In genomic region chr3:104133630-104134029, GRCh38 we compare ENCODE assay signal across 25 cellular contexts.
DNase-seq lines count a peak whose midpoint lies in the region; TF ChIP-seq lines count a peak whose summit lies in the region.
"Had no signal": no experiment of that assay in that cellular context is flagged by ENCODE, and none has a peak within 500 bp of the region (broad histone marks: within the 10 kb centered on the region; RNA-seq: fewer than 3 reads in every experiment).

No MANE protein-coding gene starts in this region.

- no peaks in the 10 kb centered on the region for H4K20me1 ChIP-seq in H9 (ENCODE audit: control insufficient read depth, insufficient read depth, insufficient read length)
- no peaks in the 10 kb centered on the region for H4K20me1 ChIP-seq in SU-DHL-6 (ENCODE audit: low read depth, low read length)

- H2BK12ac ChIP-seq in H9 (ENCODE audit: insufficient read length, low read depth, low read length), result no peak overlapping the region

- no peaks in the 10 kb centered on the region for H3K27me3 ChIP-seq in H9 (ENCODE audit: insufficient read depth, low read length)
- H3K27me3 ChIP-seq in SU-DHL-6 (ENCODE audit: low read length), result no peaks in the 10 kb centered on the region
- H3K27me3 ChIP-seq in iPS DF 6.9 (ENCODE audit: control insufficient read depth, insufficient read depth, low read length), result no peaks in the 10 kb centered on the region
- H3K27me3 ChIP-seq in CD8-positive, alpha-beta memory T cell (ENCODE audit: insufficient read depth, low read length, poor library complexity, severe bottlenecking), result no peaks in the 10 kb centered on the region
- H3K27me3 ChIP-seq: colonic mucosa, foreskin keratinocyte, neutrophil, right lobe of liver, tibial nerve had no signal

- no peak overlapping the region for H3K18ac ChIP-seq in H9 (ENCODE audit: insufficient read length, low read depth, low read length)

- no peak overlapping the region for H3K27ac ChIP-seq in H9 (ENCODE audit: insufficient read length, low read depth, low read length)
- H3K27ac ChIP-seq in SU-DHL-6 (ENCODE audit: low read depth, low read length), result no peak overlapping the region
- no peak overlapping the region for H3K27ac ChIP-seq in iPS DF 6.9 (ENCODE audit: low read length)
- no peak overlapping the region for H3K27ac ChIP-seq in CD8-positive, alpha-beta memory T cell (ENCODE audit: low read depth, low read length)
- H3K27ac ChIP-seq: colonic mucosa, foreskin keratinocyte, neutrophil, RWPE1, tibial nerve had no signal

- H3K36me3 Mint-ChIP-seq in H9 (ENCODE audit: insufficient read depth in 1 of 3, low read depth in 3 of 3) (no peaks in the 10 kb centered on the region), glutamatergic neuron (ENCODE audit: unreplicated experiment) (peaks cover 9% of the 10 kb centered on the region)
- H3K36me3 Mint-ChIP-seq in CD8-positive, alpha-beta memory T cell, result no peaks in the 10 kb centered on the region

- no peak overlapping the region for H3K9ac ChIP-seq in H9 (ENCODE audit: extremely low read depth, insufficient read length, low read length)
- no peak overlapping the region for H3K9ac ChIP-seq in SU-DHL-6 (ENCODE audit: low read length)

- H2BK20ac ChIP-seq in H9 (ENCODE audit: low read depth, low read length, poor library complexity, severe bottlenecking), result no peak overlapping the region

- H3K9me3 Mint-ChIP-seq in H9, result no peaks in the 10 kb centered on the region
- peaks cover 0 to 18% (median 5%) of the 10 kb centered on the region in 5 donors for H3K9me3 Mint-ChIP-seq in CD8-positive, alpha-beta memory T cell
- H3K9me3 Mint-ChIP-seq in glutamatergic neuron (ENCODE audit: unreplicated experiment), result no peaks in the 10 kb centered on the region

- no peak overlapping the region for H2BK120ac ChIP-seq in H9 (ENCODE audit: low read depth, low read length, poor library complexity, severe bottlenecking)

- H3K4ac ChIP-seq in H9 (ENCODE audit: low read depth, low read length), result no peak overlapping the region

- no peak overlapping the region for H2BK15ac ChIP-seq in H9 (ENCODE audit: low read depth, low read length)

- no peak overlapping the region for H2BK5ac ChIP-seq in H9 (ENCODE audit: insufficient read length, low read length)

- H3K27ac Mint-ChIP-seq in H9 (peak overlapping the region; percentile 4 to 91 (median 90); a peak in 5 of 7 replicates), glutamatergic neuron (ENCODE audit: unreplicated experiment) (no peak overlapping the region)
- H3K27ac Mint-ChIP-seq in CD8-positive, alpha-beta memory T cell, result no peak overlapping the region
- H3K27ac Mint-ChIP-seq: activated CD4-positive, alpha-beta T cell treated with anti-CD3 and anti-CD28 coated beads for 36 hours; activated CD8-positive, alpha-beta T cell treated with anti-CD3 and anti-CD28 coated beads, Interleukin-2, amount 10 ng/mL, durations not matched to agents 7 days and 5 days; activated naive CD4-positive, alpha-beta T cell treated with anti-CD3 and anti-CD28 coated beads, Interleukin-2, amount 50 U/mL, for 72 hours; progenitor cell of endocrine pancreas had no signal

- H3K79me1 ChIP-seq in H9 (ENCODE audit: insufficient read depth, low read depth, low read length, poor library complexity, severe bottlenecking), result no peaks in the 10 kb centered on the region

- no peaks in the 10 kb centered on the region for H3K27me3 Mint-ChIP-seq in H9 (ENCODE audit: low read depth)
- no peaks in the 10 kb centered on the region for H3K27me3 Mint-ChIP-seq in CD8-positive, alpha-beta memory T cell
- H3K27me3 Mint-ChIP-seq in glutamatergic neuron (ENCODE audit: unreplicated experiment), result no peaks in the 10 kb centered on the region
- H3K27me3 Mint-ChIP-seq: activated CD4-positive, alpha-beta T cell treated with anti-CD3 and anti-CD28 coated beads for 36 hours; progenitor cell of endocrine pancreas had no signal

- H3K9me3 ChIP-seq in H9 (ENCODE audit: control insufficient read depth, low read depth, low read length) (no peaks in the 10 kb centered on the region), SU-DHL-6 (ENCODE audit: insufficient read depth, low read length) (no peaks in the 10 kb centered on the region), iPS DF 6.9 (ENCODE audit: control insufficient read depth, insufficient read depth, low read length) (no peaks in the 10 kb centered on the region)
- no peaks in the 10 kb centered on the region for H3K9me3 ChIP-seq in CD8-positive, alpha-beta memory T cell (ENCODE audit: low read length)
- H3K9me3 ChIP-seq: colonic mucosa, HAP-1, neutrophil, right lobe of liver had no signal

- H3K4me1 ChIP-seq in H9 (ENCODE audit: insufficient read depth, low read length) (no peaks in the 10 kb centered on the region; the same call in 1 of the 2 replicates), iPS DF 6.9 (ENCODE audit: control insufficient read depth, insufficient read depth, low read length) (no peaks in the 10 kb centered on the region)
- H3K4me1 ChIP-seq in CD8-positive, alpha-beta memory T cell (ENCODE audit: insufficient read depth, low read length), result no peaks in the 10 kb centered on the region
- H3K4me1 ChIP-seq: colonic mucosa, foreskin keratinocyte, HAP-1, tibial nerve had no signal

- H3K79me2 ChIP-seq in H9 (ENCODE audit: insufficient read depth, low read length) (no peaks in the 10 kb centered on the region), SU-DHL-6 (ENCODE audit: insufficient read depth, low read length) (no peaks in the 10 kb centered on the region)

- no peaks in the 10 kb centered on the region for H3K9me2 ChIP-seq in SU-DHL-6 (replicated peaks; ENCODE audit: insufficient read depth, low read length)

- no peak overlapping the region for H3K4me3 Mint-ChIP-seq in H9
- H3K4me3 Mint-ChIP-seq in CD8-positive, alpha-beta memory T cell, result no peak overlapping the region
- H3K4me3 Mint-ChIP-seq in glutamatergic neuron (ENCODE audit: unreplicated experiment), result no peak overlapping the region
- H3K4me3 Mint-ChIP-seq: activated CD4-positive, alpha-beta T cell treated with anti-CD3 and anti-CD28 coated beads for 36 hours; activated CD8-positive, alpha-beta T cell treated with anti-CD3 and anti-CD28 coated beads, Interleukin-2, amount 10 ng/mL, durations not matched to agents 7 days and 5 days had no signal

- no peak overlapping the region for H4K91ac ChIP-seq in H9 (ENCODE audit: insufficient read length, low read depth, low read length)

- H2AFZ ChIP-seq in H9 (ENCODE audit: low read length) (no peak overlapping the region), SU-DHL-6 (ENCODE audit: low read depth, low read length, severe bottlenecking) (peak overlapping the region; percentile 37)

- H3K4me1 Mint-ChIP-seq in H9 (peaks cover 2 to 6% of the 10 kb centered on the region in 2 experiments; a peak in 2 of 4 replicates), glutamatergic neuron (ENCODE audit: low read depth, unreplicated experiment) (no peaks in the 10 kb centered on the region)
- H3K4me1 Mint-ChIP-seq in CD8-positive, alpha-beta memory T cell, result no peaks in the 10 kb centered on the region
- H3K4me1 Mint-ChIP-seq: activated CD4-positive, alpha-beta T cell treated with anti-CD3 and anti-CD28 coated beads for 36 hours had no signal

- no peak overlapping the region for H3T11ph ChIP-seq in H9 (ENCODE audit: low read length)

- peak; percentile 48 for DNase-seq in NCI-H146 (lab: John Stamatoyannopoulos, UW)
- no peak for DNase-seq in NCI-H146 treated with DMSO at 0.1 percent for 48 hours (lab: John Stamatoyannopoulos, UW; ENCODE audit: unreplicated experiment)
- DNase-seq in H9, result peak; percentile 81
- peak; percentile 47 for DNase-seq in iPS DF 6.9 (ENCODE audit: low read depth, low spot score)
- DNase-seq in CD8-positive, alpha-beta memory T cell, result no peak
- no peak for DNase-seq in glutamatergic neuron
- no peak for DNase-seq in OCI-M2 (lab: John Stamatoyannopoulos, UW; ENCODE audit: unreplicated experiment)
- DNase-seq: activated CD4-positive, alpha-beta T cell treated with anti-CD3 and anti-CD28 coated beads for 36 hours; activated CD8-positive, alpha-beta T cell treated with anti-CD3 and anti-CD28 coated beads, Interleukin-2, amount 10 ng/mL, durations not matched to agents 7 days and 5 days; colonic mucosa; effector memory CD4-positive, alpha-beta T cell; foreskin keratinocyte; mesenchymal stem cell; NCI-H1105; NCI-H524 treated with DMSO at 0.1 percent for 48 hours; right lobe of liver; stimulated activated CD4-positive, alpha-beta T cell treated with anti-CD3 and anti-CD28 coated beads, Interleukin-2, amount 100 ng/mL, for 48 hours; T-helper 2 cell had no signal

- H2AK5ac ChIP-seq in H9 (ENCODE audit: insufficient read length, low read length), result no peak overlapping the region

- no peak overlapping the region for H4K8ac ChIP-seq in H9 (replicated peaks; ENCODE audit: insufficient read length, low read depth, low read length)

- H4K5ac ChIP-seq in H9 (ENCODE audit: insufficient read length, low read depth, low read length), result no peak overlapping the region

- no peaks in the 10 kb centered on the region for H3K36me3 ChIP-seq in SU-DHL-6 (ENCODE audit: low read length)
- H3K36me3 ChIP-seq in iPS DF 6.9 (ENCODE audit: control insufficient read depth, insufficient read depth, low read length), result no peaks in the 10 kb centered on the region
- no peaks in the 10 kb centered on the region for H3K36me3 ChIP-seq in CD8-positive, alpha-beta memory T cell (ENCODE audit: insufficient read depth, low read length)
- H3K36me3 ChIP-seq: colonic mucosa, HAP-1, neutrophil, right lobe of liver, tibial nerve had no signal

- H3K14ac ChIP-seq in H9 (ENCODE audit: insufficient read depth, low read length), result no peak overlapping the region

- H3K23me2 ChIP-seq in H9 (ENCODE audit: insufficient read length, low read depth, low read length, poor library complexity, severe bottlenecking), result no peaks in the 10 kb centered on the region

- no peak overlapping the region for H3K23ac ChIP-seq in H9 (ENCODE audit: insufficient read length, low read depth, low read length)

- WGBS in H9 (ENCODE audit: extremely low coverage, insufficient read length, low lambda C conversion rate), result no CpG with 5 or more reads among the region's 5 CpGs
- no CpG with 5 or more reads among the region's 5 CpGs for WGBS in iPS DF 6.9 (ENCODE audit: insufficient coverage, insufficient read length)

- H3K4me2 ChIP-seq in H9 (ENCODE audit: insufficient read depth, insufficient read length, low read length) (no peak overlapping the region), SU-DHL-6 (ENCODE audit: low read depth, low read length, poor library complexity, severe bottlenecking) (no peak overlapping the region)

- TF ChIP-seq CTCF in H9 (conservative IDR thresholded peaks at IDR 0.05) (peak; percentile 40; the same call in 2 of the 3 replicates), SU-DHL-6 (IDR thresholded peaks at IDR 0.05; ENCODE audit: insufficient read depth, low read length, poor library complexity, severe bottlenecking) (no peak), glutamatergic neuron (IDR thresholded peaks at IDR 0.05; ENCODE audit: partially characterized antibody, unreplicated experiment) (no peak)

- H3K56ac ChIP-seq in H9 (ENCODE audit: insufficient read length, low read depth, low read length), result no peak overlapping the region

- H3F3A ChIP-seq in SU-DHL-6 (ENCODE audit: insufficient read depth), result no peaks in the 10 kb centered on the region

- CTCF ChIA-PET in CD8-positive, alpha-beta memory T cell (lab: Charles Lee), result no interaction called here

- no peak overlapping the region for H3K4me3 ChIP-seq in SU-DHL-6 (ENCODE audit: insufficient read depth, low read length, poor library complexity, severe bottlenecking)
- no peak overlapping the region for H3K4me3 ChIP-seq in iPS DF 6.9 (ENCODE audit: low read length)
- H3K4me3 ChIP-seq in CD8-positive, alpha-beta memory T cell (ENCODE audit: low read length), result no peak overlapping the region
- H3K4me3 ChIP-seq: colonic mucosa, HAP-1, right lobe of liver, tibial nerve had no signal

- POLR2A ChIA-PET in CD8-positive, alpha-beta memory T cell (lab: Charles Lee), result no interaction called here

Comparison
In these comparisons a context has a peak if more than half of its experiments do, and no peak if none do; other contexts are left out.
1. DNase-seq: peak in NCI-H146 (single experiment), H9 (single experiment) and iPS DF 6.9 (single experiment); none in NCI-H146 treated with DMSO at 0.1 percent for 48 hours (single experiment), CD8-positive, alpha-beta memory T cell (0 of 5), glutamatergic neuron (single experiment) and OCI-M2 (single experiment).
2. H3K27ac Mint-ChIP-seq: peak in H9 (3 of 3); none in CD8-positive, alpha-beta memory T cell (0 of 8) and glutamatergic neuron (single experiment).